In genomic region chr4:6513678-6514077, GRCh38 we compare ENCODE assay signal across 22 cellular contexts. TPM values are rescaled to one million over a fixed set of nuclear protein-coding genes. Genes with fewer than 3 reads are reported as not detected.
"Had no signal": no experiment of that assay in that cellular context is flagged by ENCODE, and none has a peak within 500 bp of the region (broad histone marks: within the 10 kb centered on the region; RNA-seq: fewer than 3 reads in every experiment).

No MANE protein-coding gene starts in this region.

- H3K27ac ChIP-seq: coronary artery, esophagus muscularis mucosa, foreskin keratinocyte, gastroesophageal sphincter, heart left ventricle, left lung had no signal

- H3K4me3 Mint-ChIP-seq: memory B cell, mesothelial cell of epicardium had no signal

- H3K4me3 ChIP-seq: coronary artery, dorsolateral prefrontal cortex, esophagus muscularis mucosa, gastroesophageal sphincter, heart left ventricle, left lung, lung, mucosa of descending colon had no signal

- DNase-seq: dermis blood vessel endothelial cell; dorsolateral prefrontal cortex; effector CD4-positive, alpha-beta T cell; effector memory CD4-positive, alpha-beta T cell; foreskin keratinocyte; heart left ventricle; hippocampal formation; left cardiac atrium; left lung; left ventricle myocardium superior; mammary epithelial cell; mesendoderm had no signal

- H3K9me3 ChIP-seq: mucosa of descending colon had no signal

- H3K4me1 Mint-ChIP-seq: mesothelial cell of epicardium had no signal

- H3K27me3 ChIP-seq: dorsolateral prefrontal cortex, foreskin keratinocyte, heart left ventricle had no signal

- H3K36me3 Mint-ChIP-seq: memory B cell had no signal

- H3K4me1 ChIP-seq: esophagus muscularis mucosa, foreskin keratinocyte, gastroesophageal sphincter, left lung had no signal

- H3K36me3 ChIP-seq: esophagus muscularis mucosa, gastroesophageal sphincter, heart left ventricle, left lung had no signal

- ATAC-seq: foreskin keratinocyte, gastroesophageal sphincter, heart left ventricle, left cardiac atrium, left lung, left ventricle myocardium superior, mucosa of descending colon had no signal

- H3K27ac Mint-ChIP-seq: memory B cell, mesothelial cell of epicardium had no signal

RNA-seq across cellular contexts. Expression of gene PPP2R2C, which starts 41.3 kb away (rescaled TPM):
- total RNA-seq: epithelial cell of proximal tubule, fibroblast of villous mesenchyme, kidney epithelial cell had no signal
